Comparison of ENCODE assay signal across 19 cellular contexts in genomic region chr5:1786621-1787471, GRCh38. TPM values are rescaled to one million over a fixed set of nuclear protein-coding genes. Genes with fewer than 3 reads are reported as not detected.
DNase-seq lines count a peak whose midpoint lies in the region; ATAC-seq and TF ChIP-seq lines count a peak whose summit lies in the region.
"Had no signal": no experiment of that assay in that cellular context is flagged by ENCODE, and none has a peak within 500 bp of the region (broad histone marks: within the 10 kb centered on the region; RNA-seq: fewer than 3 reads in every experiment).

No MANE protein-coding gene starts in this region.

- peaks cover 3% of the 10 kb centered on the region for H3K27me3 Mint-ChIP-seq in neural progenitor cell (ENCODE audit: insufficient read depth, low read depth)
- H3K27me3 Mint-ChIP-seq: CD4-positive, alpha-beta T cell had no signal

- H3K9me3 ChIP-seq in right cardiac atrium (ENCODE audit: control insufficient read depth, low read length) (no peaks in the 10 kb centered on the region), neural progenitor cell (ENCODE audit: low read depth) (no peaks in the 10 kb centered on the region), upper lobe of right lung (no peaks in the 10 kb centered on the region), BE2C (no peaks in the 10 kb centered on the region)

- no peaks in the 10 kb centered on the region for H3K9me3 Mint-ChIP-seq in neural progenitor cell
- H3K9me3 Mint-ChIP-seq: CD4-positive, alpha-beta T cell had no signal

- H3K9ac ChIP-seq in neural progenitor cell: no peak overlapping the region

- no peak overlapping the region for H3K27ac ChIP-seq in right cardiac atrium (ENCODE audit: low read length)
- H3K27ac ChIP-seq in VCaP: peak overlapping the region; percentile 56
- no peak overlapping the region for H3K27ac ChIP-seq in neural progenitor cell
- no peak overlapping the region for H3K27ac ChIP-seq in upper lobe of right lung
- H3K27ac ChIP-seq: HL-60 had no signal

- DNase-seq in right cardiac atrium (peak; percentile 5 to 42 (median 28)), cardiac septum (ENCODE audit: low spot score) (no peak), neural progenitor cell (ENCODE audit: low spot score) (no peak), upper lobe of right lung (peak; percentile 52), BE2C (no peak)
- no peak for DNase-seq in activated T-cell treated with anti-CD3 and anti-CD28 coated beads, Interleukin-2, amount 50 U/mL, for 1 hour
- DNase-seq: CD4-positive, alpha-beta T cell; DMS53; MV-4-11; NCI-H1417; NCI-H187 treated with DMSO at 0.1 percent for 48 hours; NCI-H446; NK-92 treated with Interleukin-12 subunit alpha and Interleukin-12 subunit beta, amount 100 ng/mL, for 24 hours; RPMI8226 had no signal

- H2AFZ ChIP-seq in neural progenitor cell (replicated peaks): no peak overlapping the region

- H3K27me3 ChIP-seq in right cardiac atrium (ENCODE audit: control insufficient read depth, insufficient read depth) (no peaks in the 10 kb centered on the region), neural progenitor cell (no peaks in the 10 kb centered on the region), upper lobe of right lung (peaks cover 26% of the 10 kb centered on the region), BE2C (peaks cover 3% of the 10 kb centered on the region)

- H3K4me2 ChIP-seq in neural progenitor cell: no peak overlapping the region

- H4K20me1 ChIP-seq in neural progenitor cell (ENCODE audit: low read depth): no peaks in the 10 kb centered on the region

- H3K4me3 ChIP-seq in right cardiac atrium (ENCODE audit: low read length) (no peak overlapping the region), neural progenitor cell (no peak overlapping the region), upper lobe of right lung (no peak overlapping the region), BE2C (ENCODE audit: low read depth, low read length) (no peak overlapping the region)
- H3K4me3 ChIP-seq: K562 had no signal

- intact Hi-C loops in right cardiac atrium (cut with DNase I) (no loop called here), cardiac septum (cut with DNase I) (no loop called here), upper lobe of right lung (cut with DNase I) (no loop called here)

- TF ChIP-seq CTCF in VCaP (conservative IDR thresholded peaks at IDR 0.05): no peak
- no peak for TF ChIP-seq CTCF in neural progenitor cell (IDR thresholded peaks at IDR 0.05)
- no peak for TF ChIP-seq CTCF in upper lobe of right lung (IDR thresholded peaks at IDR 0.05)
- TF ChIP-seq CTCF in BE2C (IDR thresholded peaks at IDR 0.05; ENCODE audit: low read depth, low read length): no peak

- H3F3A ChIP-seq in neural progenitor cell (ENCODE audit: low read depth): peaks cover 11% of the 10 kb centered on the region

- H3K4me3 Mint-ChIP-seq in neural progenitor cell: no peak overlapping the region
- H3K4me3 Mint-ChIP-seq: CD4-positive, alpha-beta T cell had no signal

- H3K79me2 ChIP-seq in neural progenitor cell (ENCODE audit: low read depth): no peaks in the 10 kb centered on the region

- ATAC-seq in right cardiac atrium (no peak), upper lobe of right lung (no peak), GM21717 (IDR thresholded peaks at IDR 0.05; ENCODE audit: unreplicated experiment) (no peak)
- ATAC-seq: HCT116, K562 had no signal

- H3K4me1 Mint-ChIP-seq in neural progenitor cell: peaks cover 33% of the 10 kb centered on the region

- WGBS in right cardiac atrium: 94% methylated on average over 29 of the region's 29 CpGs

- peak overlapping the region; percentile 37 for H3K27ac Mint-ChIP-seq in neural progenitor cell
- H3K27ac Mint-ChIP-seq: CD4-positive, alpha-beta T cell had no signal

- H3K36me3 Mint-ChIP-seq in neural progenitor cell: no peaks in the 10 kb centered on the region

- no peaks in the 10 kb centered on the region for H3K36me3 ChIP-seq in neural progenitor cell
- no peaks in the 10 kb centered on the region for H3K36me3 ChIP-seq in upper lobe of right lung
- no peaks in the 10 kb centered on the region for H3K36me3 ChIP-seq in BE2C

- H3K4me1 ChIP-seq in right cardiac atrium (ENCODE audit: control insufficient read depth, insufficient read depth, low read length): no peaks in the 10 kb centered on the region
- H3K4me1 ChIP-seq in neural progenitor cell: peaks cover 13% of the 10 kb centered on the region
- peaks cover 6% of the 10 kb centered on the region for H3K4me1 ChIP-seq in upper lobe of right lung
- H3K4me1 ChIP-seq in BE2C: no peaks in the 10 kb centered on the region

RNA-seq across cellular contexts. Expression of gene MRPL36, which starts 12.8 kb away (rescaled TPM):
- 10 to 100 TPM; 40.8 to 51.3 (median 48.1) TPM for total RNA-seq in right cardiac atrium
- 104 TPM for polyA plus RNA-seq in right cardiac atrium
- 43.2 TPM for total RNA-seq in cardiac septum
- 22.2 and 30.2 TPM in 2 replicates for total RNA-seq in neural progenitor cell (ENCODE audit: low replicate concordance)
- total RNA-seq in upper lobe of right lung: 29.4 TPM
- 180 TPM for polyA plus RNA-seq in BE2C (2012; ENCODE audit: insufficient read depth, insufficient read length, low read depth)

RNA-seq across cellular contexts. Expression of gene NDUFS6, which starts 14.4 kb away (rescaled TPM):
- total RNA-seq in right cardiac atrium (10 to 100 TPM; 64.1 to 90.1 (median 76.8) TPM), cardiac septum (78.6 TPM), neural progenitor cell (ENCODE audit: low replicate concordance) (54.2 TPM in 2 replicates), upper lobe of right lung (23.5 TPM)
- 216 TPM for polyA plus RNA-seq in right cardiac atrium
- 497 TPM for polyA plus RNA-seq in BE2C (2012; ENCODE audit: insufficient read depth, insufficient read length, low read depth)

Comparison
In these comparisons a context has a peak if more than half of its experiments do, and no peak if none do; other contexts are left out.
1. DNase-seq: peak in right cardiac atrium (3 of 3) and upper lobe of right lung (single experiment); none in cardiac septum (single experiment), neural progenitor cell (single experiment), activated T-cell treated with anti-CD3 and anti-CD28 coated beads, Interleukin-2, amount 50 U/mL, for 1 hour (single experiment) and BE2C (single experiment).